ENCODE assay signal across 1 cellular context in the genomic region with DNA sequence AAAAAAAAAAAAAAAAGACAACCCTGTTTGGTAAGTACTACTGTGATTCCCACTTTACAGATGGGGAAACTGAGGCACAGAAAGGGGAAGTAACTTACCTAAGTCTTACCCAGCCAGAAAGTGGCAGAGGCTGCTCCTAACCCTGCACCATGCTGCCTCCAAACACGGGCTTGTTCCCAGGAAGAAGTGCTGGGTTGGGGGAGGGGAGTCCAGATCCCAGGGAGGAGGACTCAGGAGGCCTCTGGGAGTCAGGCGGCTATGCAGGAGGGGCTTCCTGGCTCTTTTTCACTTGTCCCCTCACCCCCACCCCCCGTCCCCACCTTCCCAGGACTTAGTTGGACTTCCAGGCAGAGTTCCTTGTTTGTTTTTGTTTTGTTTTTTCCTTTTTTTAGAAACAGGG.
A peak's percentile ranks its signal among the peaks of the same experiment; 100 is the strongest.
TF ChIP-seq lines count a peak whose summit lies in the region.

No MANE protein-coding gene starts in this region.

TF ChIP-seq in K562, 482 proteins besides CTCF, POLR2A, EP300 and RAD21 (continued from another document):
- TF ChIP-seq, protein P1, sequence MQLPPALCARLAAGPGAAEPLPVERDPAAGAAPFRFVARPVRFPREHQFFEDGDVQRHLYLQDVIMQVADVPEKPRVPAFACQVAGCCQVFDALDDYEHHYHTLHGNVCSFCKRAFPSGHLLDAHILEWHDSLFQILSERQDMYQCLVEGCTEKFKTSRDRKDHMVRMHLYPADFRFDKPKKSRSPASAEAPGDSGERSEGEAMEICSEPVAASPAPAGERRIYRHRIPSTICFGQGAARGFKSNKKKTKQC (CRISPR knock-in tag; IDR thresholded peaks at IDR 0.05), result no peak
- TF ChIP-seq RBM25 (IDR thresholded peaks at IDR 0.05; ENCODE audit: low read depth, low read length, severe bottlenecking) (peak; percentile 31), ZBTB33 (CRISPR knock-in tag; IDR thresholded peaks at IDR 0.05) (peak; percentile 43; the same call in 1 of the 2 replicates), TEAD4 (IDR thresholded peaks at IDR 0.05; ENCODE audit: low read length) (no peak), TEAD4 (CRISPR knock-in tag; IDR thresholded peaks at IDR 0.05; ENCODE audit: borderline replicate concordance) (no peak), AFF4 (CRISPR knock-in tag; IDR thresholded peaks at IDR 0.05) (no peak)
